Comparison of ENCODE assay signal across 21 cellular contexts in the genomic region with DNA sequence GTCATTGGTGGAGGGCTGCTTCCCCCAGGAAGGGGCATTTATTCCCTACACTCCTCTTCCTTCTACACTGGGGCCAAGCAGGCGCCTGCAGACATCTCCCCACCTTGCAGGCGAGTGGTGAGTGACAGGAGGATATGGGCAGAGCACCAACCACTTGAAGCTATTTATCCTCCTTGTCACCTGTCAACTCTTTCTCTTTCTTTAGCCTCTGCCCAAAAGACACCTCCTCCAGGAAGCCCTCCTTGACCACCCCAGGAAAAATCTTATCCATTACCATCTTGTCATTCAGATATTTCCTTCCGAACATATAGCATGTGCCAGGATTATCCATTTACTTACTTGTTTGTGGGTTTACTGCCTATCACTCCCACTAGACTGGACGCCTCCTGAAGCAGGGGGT.
"Had no signal": no experiment of that assay in that cellular context is flagged by ENCODE, and none has a peak within 500 bp of the region (broad histone marks: within the 10 kb centered on the region; RNA-seq: fewer than 3 reads in every experiment).

No MANE protein-coding gene starts in this region.

- ATAC-seq: activated T-cell treated with anti-CD3 and anti-CD28 coated beads, Interleukin-2, amount 50 U/mL, for 4 hours; stimulated activated naive B cell treated with anti-CD40 and anti-IgM and Interleukin-4, amounts not matched to agents 10 μg/mL and 1 μg/mL and 100 μg/mL, for 72 hours; T-helper 17 cell had no signal

- H3K36me3 Mint-ChIP-seq: activated naive CD8-positive, alpha-beta T cell treated with anti-CD3 and anti-CD28 coated beads for 36 hours; memory B cell; stimulated activated naive B cell treated with anti-CD40 and anti-IgM and Interleukin-4, amounts not matched to agents 10 μg/mL and 1 μg/mL and 100 μg/mL, for 72 hours; type B pancreatic cell had no signal

- DNase-seq: activated CD4-positive, alpha-beta T cell treated with anti-CD3 and anti-CD28 coated beads for 4 hours; activated CD4-positive, alpha-beta T cell treated with anti-CD3 and anti-CD28 coated beads, Interleukin-2, amount 50 U/mL, for 48 hours; activated CD4-positive, CD25-positive, alpha-beta regulatory T cell; activated CD8-positive, alpha-beta memory T cell treated with anti-CD3 and anti-CD28 coated beads, Interleukin-2, amount 50 U/mL, for 48 hours; activated naive CD4-positive, alpha-beta T cell treated with Interleukin-2 at 50 U/mL for 16 hours; activated naive CD8-positive, alpha-beta T cell treated with anti-CD3 and anti-CD28 coated beads for 36 hours; activated T-cell treated with anti-CD3 and anti-CD28 coated beads, Interleukin-2, amount 50 U/mL, for 4 hours; cerebellar nuclear complex; cortex of kidney; effector CD4-positive, alpha-beta T cell; erythroblast; foreskin melanocyte; islet precursor cell; stimulated activated CD4-positive, alpha-beta T cell treated with anti-CD3 and anti-CD28 coated beads, Interleukin-2, amount 100 ng/mL, for 48 hours; stimulated activated CD8-positive, alpha-beta memory T cell treated with anti-CD3 and anti-CD28 coated beads, Interleukin-4, amount 100 ng/mL, for 48 hours; stimulated activated naive B cell treated with anti-CD40 and anti-IgM and Interleukin-4, amounts not matched to agents 10 μg/mL and 1 μg/mL and 100 μg/mL, for 72 hours; SW 1271; T-helper 17 cell had no signal

- H3K4me3 Mint-ChIP-seq: activated naive CD8-positive, alpha-beta T cell treated with anti-CD3 and anti-CD28 coated beads for 36 hours; activated T-cell treated with anti-CD3 and anti-CD28 coated beads, Interleukin-2, amount 50 U/mL, for 4 hours; memory B cell; stimulated activated naive B cell treated with anti-CD40 and anti-IgM and Interleukin-4, amounts not matched to agents 10 μg/mL and 1 μg/mL and 100 μg/mL, for 72 hours; T-helper 17 cell; type B pancreatic cell had no signal

- H3K27ac Mint-ChIP-seq: activated naive CD8-positive, alpha-beta T cell treated with anti-CD3 and anti-CD28 coated beads for 36 hours; memory B cell; stimulated activated naive B cell treated with anti-CD40 and anti-IgM and Interleukin-4, amounts not matched to agents 10 μg/mL and 1 μg/mL and 100 μg/mL, for 72 hours; type B pancreatic cell had no signal

- H3K9me3 Mint-ChIP-seq: activated naive CD8-positive, alpha-beta T cell treated with anti-CD3 and anti-CD28 coated beads for 36 hours; activated T-cell treated with anti-CD3 and anti-CD28 coated beads, Interleukin-2, amount 50 U/mL, for 4 hours; memory B cell; neural crest cell; stimulated activated naive B cell treated with anti-CD40 and anti-IgM and Interleukin-4, amounts not matched to agents 10 μg/mL and 1 μg/mL and 100 μg/mL, for 72 hours; type B pancreatic cell had no signal

- H3K4me1 Mint-ChIP-seq: activated naive CD8-positive, alpha-beta T cell treated with anti-CD3 and anti-CD28 coated beads for 36 hours; memory B cell; stimulated activated naive B cell treated with anti-CD40 and anti-IgM and Interleukin-4, amounts not matched to agents 10 μg/mL and 1 μg/mL and 100 μg/mL, for 72 hours had no signal
